Comparison of ENCODE assay signal across 10 cellular contexts in genomic region chr1:39106949-39107740, GRCh38.
DNase-seq lines count a peak whose midpoint lies in the region; ATAC-seq and TF ChIP-seq lines count a peak whose summit lies in the region.
"Had no signal": no experiment of that assay in that cellular context is flagged by ENCODE, and none has a peak within 500 bp of the region (broad histone marks: within the 10 kb centered on the region; RNA-seq: fewer than 3 reads in every experiment).

No MANE protein-coding gene starts in this region.

- no peak for TF ChIP-seq POLR2A in testis (IDR thresholded peaks at IDR 0.05)

- H3K27ac Mint-ChIP-seq in stimulated activated naive CD8-positive, alpha-beta T cell treated with anti-CD3 and anti-CD28 coated beads, Interleukin-15, amount 100 ng/mL, for 72 hours = no peak overlapping the region
- H3K27ac Mint-ChIP-seq: activated naive CD8-positive, alpha-beta T cell treated with anti-CD3 and anti-CD28 coated beads, Interleukin-2, amount 10 ng/mL, durations not matched to agents 7 days and 5 days; T-cell had no signal

- intact Hi-C loops in testis (cut with DNase I; ENCODE audit: low total_unique reads) = loop anchor here (5.0 kb wide), 1 partner anchor 85 kb away; no protein-coding TSS in a partner anchor

- no peak overlapping the region for H3K4me3 Mint-ChIP-seq in stimulated activated naive CD8-positive, alpha-beta T cell treated with anti-CD3 and anti-CD28 coated beads, Interleukin-15, amount 100 ng/mL, for 72 hours
- H3K4me3 Mint-ChIP-seq: activated naive CD8-positive, alpha-beta T cell treated with anti-CD3 and anti-CD28 coated beads, Interleukin-2, amount 10 ng/mL, durations not matched to agents 7 days and 5 days had no signal

- H3K9me3 ChIP-seq in HUES64 (ENCODE audit: insufficient read depth, low read depth, low read length) (no peaks in the 10 kb centered on the region), testis (no peaks in the 10 kb centered on the region)
- no peaks in the 10 kb centered on the region for H3K9me3 ChIP-seq in effector memory CD4-positive, alpha-beta T cell (ENCODE audit: control insufficient read depth, low read length)

- H3K36me3 ChIP-seq in HUES64 (ENCODE audit: insufficient read depth, low read length) (no peaks in the 10 kb centered on the region), brain microvascular endothelial cell (replicated peaks) (no peaks in the 10 kb centered on the region), testis (ENCODE audit: low read depth, missing control alignments) (no peaks in the 10 kb centered on the region)
- H3K36me3 ChIP-seq in effector memory CD4-positive, alpha-beta T cell (ENCODE audit: control insufficient read depth, insufficient read depth, low read length) = no peaks in the 10 kb centered on the region

- H3K27me3 ChIP-seq in HUES64 (ENCODE audit: insufficient read depth, low read length) (no peaks in the 10 kb centered on the region), brain microvascular endothelial cell (replicated peaks) (no peaks in the 10 kb centered on the region), testis (no peaks in the 10 kb centered on the region)
- H3K27me3 ChIP-seq in effector memory CD4-positive, alpha-beta T cell (replicated peaks; ENCODE audit: control insufficient read depth, insufficient read depth, low read length, poor library complexity, severe bottlenecking) = no peaks in the 10 kb centered on the region

- H3K4me3 ChIP-seq in HUES64 (ENCODE audit: low read length) (peak overlapping the region; percentile 81), brain microvascular endothelial cell (ENCODE audit: low read depth, low read length) (peak overlapping the region; percentile 80), testis (no peak overlapping the region)
- H3K4me3 ChIP-seq in effector memory CD4-positive, alpha-beta T cell (ENCODE audit: insufficient read depth, low read depth, low read length, poor library complexity, severe bottlenecking) = no peak overlapping the region

- H3K4me1 ChIP-seq in HUES64 (ENCODE audit: insufficient read depth, low read length) (peaks cover 56% of the 10 kb centered on the region), testis (peaks cover 40% of the 10 kb centered on the region)
- H3K4me1 ChIP-seq in effector memory CD4-positive, alpha-beta T cell (ENCODE audit: control insufficient read depth, insufficient read depth, low read length, poor library complexity, severe bottlenecking) = peaks cover 16% of the 10 kb centered on the region

- 6% methylated on average over 11 of the region's 11 CpGs for WGBS in HUES64
- WGBS in testis, 2 donors = 11 to 20% methylated on average over 11 of the region's 11 CpGs

- H3K4me1 Mint-ChIP-seq in stimulated activated naive CD8-positive, alpha-beta T cell treated with anti-CD3 and anti-CD28 coated beads, Interleukin-15, amount 100 ng/mL, for 72 hours = peaks cover 34% of the 10 kb centered on the region

- peak overlapping the region; percentile 69 for H3K27ac ChIP-seq in HUES64 (ENCODE audit: low read depth, low read length)
- peak overlapping the region; percentile 11 for H3K27ac ChIP-seq in brain microvascular endothelial cell
- peak overlapping the region; percentile 89 to 98 for H3K27ac ChIP-seq in testis
- H3K27ac ChIP-seq in effector memory CD4-positive, alpha-beta T cell (ENCODE audit: insufficient read depth, low read length, poor library complexity, severe bottlenecking) = no peak overlapping the region

- TF ChIP-seq CTCF in brain microvascular endothelial cell (IDR thresholded peaks at IDR 0.05; ENCODE audit: low read depth, low read length, missing control alignments) (no peak), testis (IDR thresholded peaks at IDR 0.05) (no peak)

- no peaks in the 10 kb centered on the region for H3K9me3 Mint-ChIP-seq in stimulated activated naive CD8-positive, alpha-beta T cell treated with anti-CD3 and anti-CD28 coated beads, Interleukin-15, amount 100 ng/mL, for 72 hours
- H3K9me3 Mint-ChIP-seq: activated naive CD8-positive, alpha-beta T cell treated with anti-CD3 and anti-CD28 coated beads, Interleukin-2, amount 10 ng/mL, durations not matched to agents 7 days and 5 days; T-cell had no signal

- in situ Hi-C loops in brain microvascular endothelial cell (cut with HindIII; ENCODE audit: low pct_ligation_motif_present, low sequenced_read_pairs) = no loop called here

- DNase-seq in brain microvascular endothelial cell (no peak), kidney tubule cell (ENCODE audit: low spot score) (peak; percentile 32), testis (no peak), NCI-H187 treated with DMSO at 0.1 percent for 48 hours (lab: John Stamatoyannopoulos, UW) (no peak)
- no peak for DNase-seq in stimulated activated naive CD8-positive, alpha-beta T cell treated with anti-CD3 and anti-CD28 coated beads, Interleukin-15, amount 100 ng/mL, for 72 hours
- no peak for DNase-seq in effector memory CD4-positive, alpha-beta T cell
- DNase-seq: activated naive CD8-positive, alpha-beta T cell treated with anti-CD3 and anti-CD28 coated beads, Interleukin-2, amount 10 ng/mL, durations not matched to agents 7 days and 5 days; T-cell had no signal

- peak overlapping the region; percentile 89 for H3K9ac ChIP-seq in HUES64 (ENCODE audit: low read depth, low read length)

- no peak for ATAC-seq in stimulated activated naive CD8-positive, alpha-beta T cell treated with anti-CD3 and anti-CD28 coated beads, Interleukin-15, amount 100 ng/mL, for 72 hours
- no peak for ATAC-seq in GM18868 (IDR thresholded peaks at IDR 0.05; ENCODE audit: unreplicated experiment)
- ATAC-seq: T-cell had no signal

- H3K27me3 Mint-ChIP-seq in stimulated activated naive CD8-positive, alpha-beta T cell treated with anti-CD3 and anti-CD28 coated beads, Interleukin-15, amount 100 ng/mL, for 72 hours = peaks cover 8% of the 10 kb centered on the region
- H3K27me3 Mint-ChIP-seq: T-cell had no signal

Comparison
In these comparisons a context has a peak if more than half of its experiments do, and no peak if none do; other contexts are left out.
1. H3K4me3 ChIP-seq: peak in HUES64 (single experiment) and brain microvascular endothelial cell (single experiment); none in testis (0 of 2) and effector memory CD4-positive, alpha-beta T cell (single experiment).